In genomic region chr17:81916246-81917001, GRCh38 we compare ENCODE assay signal across 8 cellular contexts. TPM values are rescaled to one million over a fixed set of nuclear protein-coding genes. Genes with fewer than 3 reads are reported as not detected.
DNase-seq lines count a peak whose midpoint lies in the region; ATAC-seq, FAIRE-seq and TF ChIP-seq lines count a peak whose summit lies in the region.
"Not testable (repeated sequence)": the region's sequence is repeated elsewhere in the genome, so short reads cannot be mapped to it uniquely, and the experiment has no call there.

No MANE protein-coding gene starts in this region.

- intact Hi-C loops in dorsolateral prefrontal cortex (cut with DNase I); vagina (cut with DNase I): not testable (repeated sequence)

- H3K36me3 Mint-ChIP-seq in activated T-cell treated with anti-CD3 and anti-CD28 coated beads, Interleukin-2, amount 50 U/mL, for 4 hours (ENCODE audit: insufficient read depth), result peaks cover 20% of the 10 kb centered on the region

- not testable (repeated sequence) for TF ChIP-seq CTCF in dorsolateral prefrontal cortex (IDR thresholded peaks at IDR 0.05 in 54 of 56, conservative IDR thresholded peaks at IDR 0.05 in 2 of 56; ENCODE audit: low read depth in 1 of 56, partially characterized antibody in 56 of 56); vagina (IDR thresholded peaks at IDR 0.05)

- TF ChIP-seq POLR2A in vagina (IDR thresholded peaks at IDR 0.05), result peak in 1 of 2 donors; percentile 14

- H3K4me1 ChIP-seq in HUES48 (ENCODE audit: control insufficient read depth, insufficient read depth, low read length); iPS-18a (ENCODE audit: control insufficient read depth, low read depth, low read length): not testable (repeated sequence)
- H3K4me1 ChIP-seq in neuron (ENCODE audit: insufficient read depth, low read length), result peaks cover 13% of the 10 kb centered on the region
- peaks cover 33% of the 10 kb centered on the region for H3K4me1 ChIP-seq in vagina

- H3K9ac ChIP-seq in HUES48 (ENCODE audit: low read depth, low read length); iPS-18a (ENCODE audit: low read length): not testable (repeated sequence)

- not testable (repeated sequence) for H3K9me3 ChIP-seq in HUES48 (ENCODE audit: control insufficient read depth, insufficient read depth, low read length); iPS-18a (ENCODE audit: control insufficient read depth, low read depth, low read length); neuron (ENCODE audit: low read length); vagina

- H3K4me1 Mint-ChIP-seq in activated T-cell treated with anti-CD3 and anti-CD28 coated beads, Interleukin-2, amount 50 U/mL, for 4 hours (ENCODE audit: low read depth), result peaks cover 27% of the 10 kb centered on the region

- H3K27me3 Mint-ChIP-seq in activated T-cell treated with anti-CD3 and anti-CD28 coated beads, Interleukin-2, amount 50 U/mL, for 4 hours (ENCODE audit: low read depth), result not testable (repeated sequence)

- not testable (repeated sequence) for H3K27ac ChIP-seq in HUES48 (ENCODE audit: low read depth, low read length); iPS-18a (ENCODE audit: low read length)
- H3K27ac ChIP-seq in dorsolateral prefrontal cortex (peak overlapping the region in 1 of 59 donors; percentile 27), vagina (peak overlapping the region; percentile 66)

- H3K4me3 Mint-ChIP-seq in activated T-cell treated with anti-CD3 and anti-CD28 coated beads, Interleukin-2, amount 50 U/mL, for 4 hours, result peak overlapping the region; percentile 89

- ATAC-seq in activated T-cell treated with anti-CD3 and anti-CD28 coated beads, Interleukin-2, amount 50 U/mL, for 4 hours, result not testable (repeated sequence)

- DNase-seq in Caki2 (ENCODE audit: low read depth) (peak; percentile 84), RCC 7860 (ENCODE audit: low spot score) (peak; percentile 87)
- not testable (repeated sequence) for DNase-seq in activated T-cell treated with anti-CD3 and anti-CD28 coated beads, Interleukin-2, amount 50 U/mL, for 4 hours; dorsolateral prefrontal cortex; vagina (ENCODE audit: extremely low spot score in 2 of 2)

- in situ Hi-C loops in Caki2 (cut with HindIII; ENCODE audit: low pct_unique_long_range_greater_than_20kb, low sequenced_read_pairs), result not testable (repeated sequence)

- not testable (repeated sequence) for H3K9me3 Mint-ChIP-seq in activated T-cell treated with anti-CD3 and anti-CD28 coated beads, Interleukin-2, amount 50 U/mL, for 4 hours

- peak overlapping the region; percentile 83; the same call in 1 of the 2 replicates for H3K4me3 ChIP-seq in HUES48 (ENCODE audit: low read depth, low read length)
- peak overlapping the region in 40 of 59 donors; percentile 55 to 97 (median 80) for H3K4me3 ChIP-seq in dorsolateral prefrontal cortex
- peak overlapping the region; percentile 72 for H3K4me3 ChIP-seq in iPS-18a (ENCODE audit: low read length)
- H3K4me3 ChIP-seq in neuron (ENCODE audit: low read length), result peak overlapping the region; percentile 66
- peak overlapping the region; percentile 59 to 95 for H3K4me3 ChIP-seq in vagina

- H3K27me3 ChIP-seq in HUES48 (ENCODE audit: control insufficient read depth, insufficient read depth, low read length); dorsolateral prefrontal cortex; iPS-18a (ENCODE audit: control insufficient read depth, insufficient read depth, low read length); neuron (ENCODE audit: insufficient read depth, low read length); vagina: not testable (repeated sequence)

- peak; percentile 26 for FAIRE-seq in RCC 7860 (lab: Jason Lieb, UNC)

- H2AFZ ChIP-seq in neuron (ENCODE audit: low read depth, low read length), result not testable (repeated sequence)

- H3K36me3 ChIP-seq in HUES48 (ENCODE audit: control insufficient read depth, insufficient read depth, low read length), result peaks cover 64% of the 10 kb centered on the region
- H3K36me3 ChIP-seq in iPS-18a (ENCODE audit: control insufficient read depth, low read depth, low read length), result peaks cover 26% of the 10 kb centered on the region
- peaks cover 46% of the 10 kb centered on the region for H3K36me3 ChIP-seq in neuron (ENCODE audit: insufficient read depth, low read length)
- H3K36me3 ChIP-seq in vagina, result peaks cover 0 to 31% of the 10 kb centered on the region in 2 donors

RNA-seq across cellular contexts. Expression of gene SIRT7, which starts 1.6 kb away (rescaled TPM):
- total RNA-seq in Caki2 (2014; rRNA removed; shearing (Covaris generic); ENCODE audit: low replicate concordance), result 46.1 and 67.8 TPM in 2 replicates
- total RNA-seq in activated T-cell treated with anti-CD3 and anti-CD28 coated beads, Interleukin-2, amount 50 U/mL, for 4 hours, result 10 to 100 TPM; 41.1 to 47.2 (median 46.3) TPM
- total RNA-seq in dorsolateral prefrontal cortex, result 10 to 100 TPM; 15.0 to 55.8 (median 25.6) TPM
- 47.9 TPM for total RNA-seq in vagina

RNA-seq across cellular contexts. Expression of gene PCYT2, which starts 5.2 kb away (rescaled TPM):
- 26.2 and 59.9 TPM in 2 replicates for total RNA-seq in Caki2 (2014; rRNA removed; shearing (Covaris generic); ENCODE audit: low replicate concordance)
- total RNA-seq in activated T-cell treated with anti-CD3 and anti-CD28 coated beads, Interleukin-2, amount 50 U/mL, for 4 hours, result 10 to 100 TPM; 23.5 to 25.8 (median 25.7) TPM
- total RNA-seq in dorsolateral prefrontal cortex (10 to 100 TPM; 38.2 to 73.9 (median 55.5) TPM), vagina (28.0 TPM)

RNA-seq across cellular contexts. Expression of gene MAFG, which starts 11.1 kb away (rescaled TPM):
- total RNA-seq in Caki2 (2014; rRNA removed; shearing (Covaris generic); ENCODE audit: low replicate concordance), result 45.2 and 67.3 TPM in 2 replicates
- total RNA-seq in activated T-cell treated with anti-CD3 and anti-CD28 coated beads, Interleukin-2, amount 50 U/mL, for 4 hours, result 10 to 100 TPM; 42.9 to 50.9 (median 43.4) TPM
- 10 to 100 TPM; 30.1 to 60.2 (median 41.1) TPM for total RNA-seq in dorsolateral prefrontal cortex
- total RNA-seq in vagina, result 18.9 TPM

RNA-seq across cellular contexts. Expression of gene NPB, which starts 14.4 kb away (rescaled TPM):
- total RNA-seq in Caki2 (2014; rRNA removed; shearing (Covaris generic); ENCODE audit: low replicate concordance), result 0.07 and 5.4 TPM in 2 replicates
- total RNA-seq in activated T-cell treated with anti-CD3 and anti-CD28 coated beads, Interleukin-2, amount 50 U/mL, for 4 hours, result under 1 TPM in 2 of 3 donors, not detected in 1; 0.14 to 0.24 TPM
- total RNA-seq in dorsolateral prefrontal cortex (1 to 10 TPM in 118 of 120 experiments, under 1 TPM in 2; 0.50 to 6.5 (median 3.3) TPM), vagina (4.7 TPM)

RNA-seq across cellular contexts. Expression of gene PYCR1, which starts 20.7 kb away (rescaled TPM):
- 272 and 283 TPM in 2 replicates for total RNA-seq in Caki2 (2014; rRNA removed; shearing (Covaris generic); ENCODE audit: low replicate concordance)
- 100 to 1,000 TPM; 192 to 199 (median 194) TPM for total RNA-seq in activated T-cell treated with anti-CD3 and anti-CD28 coated beads, Interleukin-2, amount 50 U/mL, for 4 hours
- total RNA-seq in dorsolateral prefrontal cortex, result 10 to 100 TPM in 44 of 120 experiments, 1 to 10 TPM in 76; 4.1 to 24.3 (median 9.3) TPM
- 9.1 TPM for total RNA-seq in vagina
